ENCODE assay signal across 15 cellular contexts in the genomic region with DNA sequence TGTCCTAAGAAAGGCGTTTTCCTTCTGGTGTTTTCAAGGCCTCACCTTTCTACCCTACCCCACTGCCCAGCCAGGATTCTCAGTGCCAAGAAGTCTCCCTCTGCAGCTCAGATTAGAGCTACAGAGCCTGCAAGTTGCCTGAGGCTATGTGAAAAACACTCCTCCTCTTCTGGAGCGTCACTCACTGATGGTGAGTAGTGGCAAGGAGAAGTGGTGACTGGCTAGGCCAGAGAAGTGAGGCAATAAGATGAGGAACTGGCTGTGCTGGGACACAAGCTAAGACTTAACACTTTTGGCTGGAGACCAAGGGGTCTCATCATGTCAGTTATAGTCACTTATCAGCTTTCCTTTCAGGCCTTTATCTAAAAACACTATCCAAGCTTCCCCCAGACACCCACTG.
DNase-seq lines count a peak whose midpoint lies in the region; TF ChIP-seq lines count a peak whose summit lies in the region.
"Had no signal": no experiment of that assay in that cellular context is flagged by ENCODE, and none has a peak within 500 bp of the region (broad histone marks: within the 10 kb centered on the region; RNA-seq: fewer than 3 reads in every experiment).

No MANE protein-coding gene starts in this region.

- 79 to 93% (median 83%) methylated on average over 2 of the region's 2 CpGs for WGBS in adrenal gland, 4 donors

- intact Hi-C loops in adrenal gland (cut with DNase I) = loop anchor here in 1 of 2 donors (10.0 kb wide), 1 partner anchor 197 kb away; no protein-coding TSS in a partner anchor

- H3K4me3 ChIP-seq in HL-60 (replicated peaks; ENCODE audit: insufficient read depth, low read length) (no peak overlapping the region), adrenal gland (no peak overlapping the region)
- H3K4me3 ChIP-seq: SJCRH30, skin epidermis had no signal

- no peaks in the 10 kb centered on the region for H3K9me3 ChIP-seq in adrenal gland (replicated peaks in 1 of 3)
- H3K9me3 ChIP-seq: SJCRH30 had no signal

- no peak overlapping the region for H3K27ac ChIP-seq in HL-60 (replicated peaks)
- no peak overlapping the region for H3K27ac ChIP-seq in adrenal gland
- H3K27ac ChIP-seq: SJCRH30 had no signal

- peak; percentile 2 to 58 for DNase-seq in HL-60 (ENCODE audit: low read depth in 1 of 2, low spot score in 1 of 2)
- peak; percentile 16 for DNase-seq in NOMO-1 treated with dmso at 0.1 percent for 144 hours (lab: John Stamatoyannopoulos, UW; ENCODE audit: unreplicated experiment)
- DNase-seq in adrenal gland = peak; percentile 13 to 60 (median 29)
- peak; percentile 12 for DNase-seq in mucosa of gallbladder (ENCODE audit: low spot score)
- DNase-seq in NCI-H524 (lab: John Stamatoyannopoulos, UW) = no peak
- no peak for DNase-seq in ureter (ENCODE audit: low spot score)
- DNase-seq in NCI-H1105 (lab: John Stamatoyannopoulos, UW) = no peak
- DNase-seq in DMS 273 treated with DMSO at 0.1 percent for 48 hours (lab: John Stamatoyannopoulos, UW) = no peak
- DNase-seq: activated naive CD4-positive, alpha-beta T cell treated with anti-CD3 and anti-CD28 coated beads for 36 hours; CD8-positive, alpha-beta T cell; glutamatergic neuron; NCI-H1092 treated with DMSO at 0.1 percent for 48 hours; NCI-H526 treated with DMSO at 0.1 percent for 48 hours had no signal

- peaks cover 0 to under 1% of the 10 kb centered on the region in 2 donors for H3K4me1 ChIP-seq in adrenal gland (replicated peaks in 1 of 2)
- H3K4me1 ChIP-seq: SJCRH30 had no signal

- TF ChIP-seq POLR2A in adrenal gland (IDR thresholded peaks at IDR 0.05) = no peak

- H3K27me3 ChIP-seq in HL-60 (ENCODE audit: insufficient read depth, poor library complexity, severe bottlenecking) (no peaks in the 10 kb centered on the region), adrenal gland (no peaks in the 10 kb centered on the region)
- H3K27me3 ChIP-seq: SJCRH30 had no signal

- H3K36me3 ChIP-seq in adrenal gland (replicated peaks in 1 of 2) = no peaks in the 10 kb centered on the region
- H3K36me3 ChIP-seq: SJCRH30 had no signal

- TF ChIP-seq CTCF in HL-60 (IDR thresholded peaks at IDR 0.05; ENCODE audit: insufficient read depth, low read length) = no peak
- TF ChIP-seq CTCF in adrenal gland (IDR thresholded peaks at IDR 0.05) = no peak

Comparison
In these comparisons a context has a peak if more than half of its experiments do, and no peak if none do; other contexts are left out.
1. DNase-seq: peak in HL-60 (2 of 2), NOMO-1 treated with dmso at 0.1 percent for 144 hours (single experiment), adrenal gland (7 of 7) and mucosa of gallbladder (single experiment); none in NCI-H524 (0 of 2), ureter (single experiment), NCI-H1105 (single experiment) and DMS 273 treated with DMSO at 0.1 percent for 48 hours (single experiment).